ENCODE assay signal across 13 cellular contexts in genomic region chr6:43973351-43973750, GRCh38.
DNase-seq lines count a peak whose midpoint lies in the region; ATAC-seq, FAIRE-seq and TF ChIP-seq lines count a peak whose summit lies in the region.
"Had no signal": no experiment of that assay in that cellular context is flagged by ENCODE, and none has a peak within 500 bp of the region (broad histone marks: within the 10 kb centered on the region; RNA-seq: fewer than 3 reads in every experiment).

No MANE protein-coding gene starts in this region.

- no peak overlapping the region for H3K9ac ChIP-seq in keratinocyte (ENCODE audit: control insufficient read depth, extremely low read depth, insufficient read depth, low read length)

- dilution Hi-C loops in keratinocyte (cut with MboI; ENCODE audit: extremely low pct_ligation_motif_present, low sequenced_read_pairs), result no loop called here

- H3K36me3 Mint-ChIP-seq in HFFc6 (ENCODE audit: low read depth), result peaks cover 7% of the 10 kb centered on the region; the same call in 1 of the 2 replicates
- H3K36me3 Mint-ChIP-seq in MCF 10A (ENCODE audit: insufficient read depth, unreplicated experiment), result no peaks in the 10 kb centered on the region
- H3K36me3 Mint-ChIP-seq in activated CD4-positive, alpha-beta T cell treated with anti-CD3 and anti-CD28 coated beads, Interleukin-2, amount 10 ng/mL, durations not matched to agents 24 days and 14 days (ENCODE audit: low read depth), result no peaks in the 10 kb centered on the region

- H3K4me3 ChIP-seq in keratinocyte (ENCODE audit: control insufficient read depth in 2 of 3, extremely low read depth in 1 of 3, insufficient read depth in 2 of 3, low read depth in 1 of 3, low read length in 3 of 3) (no peak overlapping the region), stomach (no peak overlapping the region)
- no peak overlapping the region for H3K4me3 ChIP-seq in effector memory CD4-positive, alpha-beta T cell (ENCODE audit: insufficient read depth, low read depth, low read length, poor library complexity, severe bottlenecking)

- TF ChIP-seq EP300 in stomach (IDR thresholded peaks at IDR 0.05), result no peak

- WGBS in stomach, 5 donors, result 30 to 57% (median 39%) methylated on average over 4 of the region's 4 CpGs

- no TSS peak for BruUV-seq in MCF 10A (replicated peaks; lab: Mats Ljungman, UMichigan)

- no peak overlapping the region for H3K27ac ChIP-seq in keratinocyte (ENCODE audit: control insufficient read depth, insufficient read depth, low read length)
- H3K27ac ChIP-seq in stomach, result peak overlapping the region; percentile 12 to 78 (median 53)
- no peak overlapping the region for H3K27ac ChIP-seq in effector memory CD4-positive, alpha-beta T cell (ENCODE audit: insufficient read depth, low read length, poor library complexity, severe bottlenecking)

- FAIRE-seq in keratinocyte (lab: Jason Lieb, UNC), result peak; percentile 86

- CTCF ChIA-PET in MCF 10A (lab: Yijun Ruan, JAX), result interaction anchor here (0.8 to 1.6 kb wide), 6 partner anchors 10 to 204 kb away, joined by 3 to 12 read pairs (median 3); partner anchors contain the start of gene VEGFA

- no peak for TF ChIP-seq POLR2A in stomach (IDR thresholded peaks at IDR 0.05)

- POLR2A ChIA-PET in MCF 10A (lab: Yijun Ruan, JAX), result interaction anchor here (1.5 to 2.4 kb wide), 5 partner anchors 13 to 203 kb away, joined by 3 to 10 read pairs (median 7); partner anchors contain the start of gene VEGFA

- peaks cover 62% of the 10 kb centered on the region for H3K4me1 Mint-ChIP-seq in HFFc6 (ENCODE audit: low read depth)
- H3K4me1 Mint-ChIP-seq in MCF 10A (ENCODE audit: insufficient read depth, unreplicated experiment), result peaks cover 46% of the 10 kb centered on the region
- H3K4me1 Mint-ChIP-seq in activated CD4-positive, alpha-beta T cell treated with anti-CD3 and anti-CD28 coated beads, Interleukin-2, amount 10 ng/mL, durations not matched to agents 24 days and 14 days, result peaks cover 2% of the 10 kb centered on the region

- H3K9me3 ChIP-seq in keratinocyte (ENCODE audit: control insufficient read depth, low read depth, low read length) (no peaks in the 10 kb centered on the region), stomach (no peaks in the 10 kb centered on the region)
- no peaks in the 10 kb centered on the region for H3K9me3 ChIP-seq in effector memory CD4-positive, alpha-beta T cell (ENCODE audit: control insufficient read depth, low read length)

- peaks cover 47% of the 10 kb centered on the region for H3K4me1 ChIP-seq in keratinocyte (ENCODE audit: control insufficient read depth, extremely low read depth, insufficient read depth, low read length)
- H3K4me1 ChIP-seq in stomach, result peaks cover 22 to 37% (median 31%) of the 10 kb centered on the region in 4 donors
- H3K4me1 ChIP-seq in effector memory CD4-positive, alpha-beta T cell (ENCODE audit: control insufficient read depth, insufficient read depth, low read length, poor library complexity, severe bottlenecking), result no peaks in the 10 kb centered on the region

- ATAC-seq in HG03432 (IDR thresholded peaks at IDR 0.05; ENCODE audit: unreplicated experiment), result no peak
- ATAC-seq: effector memory CD8-positive, alpha-beta T cell had no signal

- TF ChIP-seq CTCF in HFFc6 (IDR thresholded peaks at IDR 0.05) (no peak), MCF 10A (IDR thresholded peaks at IDR 0.05; ENCODE audit: unreplicated experiment) (no peak), keratinocyte (optimal IDR thresholded peaks at IDR 0.05 in 1 of 3, IDR thresholded peaks at IDR 0.05 in 1 of 3, conservative IDR thresholded peaks at IDR 0.05 in 1 of 3; ENCODE audit: extremely low read depth in 1 of 3, insufficient read depth in 2 of 3, low read length in 3 of 3) (no peak), stomach (IDR thresholded peaks at IDR 0.05) (no peak)

- H4K20me1 ChIP-seq in keratinocyte (ENCODE audit: control insufficient read depth, extremely low read depth, insufficient read depth, low read length), result no peaks in the 10 kb centered on the region

- DNase-seq in HFFc6 (peak; percentile 28), MCF 10A (ENCODE audit: unreplicated experiment) (peak; percentile 50), keratinocyte (ENCODE audit: low read depth, low spot score) (no peak), stomach (peak; percentile 78), SKM-1 treated with dmso at 0.1 percent for 144 hours (lab: John Stamatoyannopoulos, UW; ENCODE audit: unreplicated experiment) (no peak)
- DNase-seq in activated CD4-positive, alpha-beta T cell treated with anti-CD3 and anti-CD28 coated beads, Interleukin-2, amount 10 ng/mL, durations not matched to agents 24 days and 14 days, result no peak
- no peak for DNase-seq in effector memory CD4-positive, alpha-beta T cell
- DNase-seq: effector memory CD8-positive, alpha-beta T cell; GF-D8; NCI-H1436 treated with DMSO at 0.1 percent for 48 hours; NCI-H82; stimulated activated CD4-positive, alpha-beta T cell treated with anti-CD3 and anti-CD28 coated beads, Interleukin-2, amount 100 ng/mL, for 24 hours had no signal

- intact Hi-C loops in MCF 10A (cut with micrococcal nuclease) (loop anchor here (2.0 kb wide), 1 partner anchor 101 kb away; no protein-coding TSS in a partner anchor), stomach (cut with DNase I; ENCODE audit: low total_unique reads) (no loop called here)
- intact Hi-C loops in activated CD4-positive, alpha-beta T cell treated with anti-CD3 and anti-CD28 coated beads, Interleukin-2, amount 10 ng/mL, durations not matched to agents 24 days and 14 days (cut with micrococcal nuclease), result no loop called here

- H3K79me2 ChIP-seq in keratinocyte (ENCODE audit: control insufficient read depth, insufficient read depth, low read length), result no peaks in the 10 kb centered on the region

- no peak overlapping the region for H3K4me2 ChIP-seq in keratinocyte (ENCODE audit: control insufficient read depth, extremely low read depth, insufficient read depth, low read depth, low read length)

- H3K9me3 Mint-ChIP-seq in HFFc6 (no peaks in the 10 kb centered on the region), MCF 10A (ENCODE audit: unreplicated experiment) (no peaks in the 10 kb centered on the region)
- H3K9me3 Mint-ChIP-seq in activated CD4-positive, alpha-beta T cell treated with anti-CD3 and anti-CD28 coated beads, Interleukin-2, amount 10 ng/mL, durations not matched to agents 24 days and 14 days, result no peaks in the 10 kb centered on the region
- H3K9me3 Mint-ChIP-seq: effector memory CD8-positive, alpha-beta T cell had no signal

- no peaks in the 10 kb centered on the region for H3K9me1 ChIP-seq in keratinocyte (ENCODE audit: control insufficient read depth, extremely low read depth, insufficient read depth, low read length)

- H3K27ac Mint-ChIP-seq in HFFc6 (peak overlapping the region; percentile 86; the same call in 1 of the 2 replicates), MCF 10A (ENCODE audit: low read depth, unreplicated experiment) (no peak overlapping the region)
- no peak overlapping the region for H3K27ac Mint-ChIP-seq in activated CD4-positive, alpha-beta T cell treated with anti-CD3 and anti-CD28 coated beads, Interleukin-2, amount 10 ng/mL, durations not matched to agents 24 days and 14 days

- H3K4me3 Mint-ChIP-seq in HFFc6, result no peak overlapping the region
- no peak overlapping the region for H3K4me3 Mint-ChIP-seq in MCF 10A (ENCODE audit: unreplicated experiment)
- no peak overlapping the region for H3K4me3 Mint-ChIP-seq in activated CD4-positive, alpha-beta T cell treated with anti-CD3 and anti-CD28 coated beads, Interleukin-2, amount 10 ng/mL, durations not matched to agents 24 days and 14 days
- H3K4me3 Mint-ChIP-seq: effector memory CD8-positive, alpha-beta T cell had no signal

- H3K27me3 Mint-ChIP-seq in HFFc6 (ENCODE audit: insufficient read depth) (peaks cover 2% of the 10 kb centered on the region), MCF 10A (ENCODE audit: insufficient read depth, unreplicated experiment) (no peaks in the 10 kb centered on the region)
- peaks cover 42% of the 10 kb centered on the region for H3K27me3 Mint-ChIP-seq in activated CD4-positive, alpha-beta T cell treated with anti-CD3 and anti-CD28 coated beads, Interleukin-2, amount 10 ng/mL, durations not matched to agents 24 days and 14 days

- H2AFZ ChIP-seq in keratinocyte (ENCODE audit: control insufficient read depth, low read length), result no peak overlapping the region

- H3K36me3 ChIP-seq in keratinocyte (ENCODE audit: control insufficient read depth in 2 of 2, extremely low read depth in 1 of 2, insufficient read depth in 2 of 2, low read length in 2 of 2) (no peaks in the 10 kb centered on the region), stomach (no peaks in the 10 kb centered on the region)
- H3K36me3 ChIP-seq in effector memory CD4-positive, alpha-beta T cell (ENCODE audit: control insufficient read depth, insufficient read depth, low read length), result no peaks in the 10 kb centered on the region

- H3K27me3 ChIP-seq in keratinocyte (ENCODE audit: control insufficient read depth, extremely low read depth, insufficient read depth, low read length) (no peaks in the 10 kb centered on the region), stomach (no peaks in the 10 kb centered on the region)
- H3K27me3 ChIP-seq in effector memory CD4-positive, alpha-beta T cell (replicated peaks; ENCODE audit: control insufficient read depth, insufficient read depth, low read length, poor library complexity, severe bottlenecking), result no peaks in the 10 kb centered on the region

Comparison
In these comparisons a context has a peak if more than half of its experiments do, and no peak if none do; other contexts are left out.
1. DNase-seq: peak in HFFc6 (single experiment), MCF 10A (single experiment) and stomach (single experiment); none in keratinocyte (single experiment), activated CD4-positive, alpha-beta T cell treated with anti-CD3 and anti-CD28 coated beads, Interleukin-2, amount 10 ng/mL, durations not matched to agents 24 days and 14 days (single experiment), SKM-1 treated with dmso at 0.1 percent for 144 hours (single experiment) and effector memory CD4-positive, alpha-beta T cell (0 of 3).
2. H3K27ac ChIP-seq: peak in stomach (5 of 5); none in keratinocyte (single experiment) and effector memory CD4-positive, alpha-beta T cell (single experiment).